In genomic region chr2:28665978-28666377, GRCh38 we compare ENCODE assay signal across 1 cellular context.
TF ChIP-seq lines count a peak whose summit lies in the region.

No MANE protein-coding gene starts in this region.

TF ChIP-seq in K562, 482 proteins besides CTCF, POLR2A, EP300 and RAD21:
- TF ChIP-seq BCOR (IDR thresholded peaks at IDR 0.05) (0 out of 2 replicates have a peak, but pooled peaks have one; percentile 16), ZNF146 (CRISPR knock-in tag; IDR thresholded peaks at IDR 0.05; ENCODE audit: unreplicated experiment) (peak; percentile 86)
